27 cellular contexts compared by ENCODE assay signal in genomic region chr6:139923964-139924475, GRCh38.
"Had no signal": no experiment of that assay in that cellular context is flagged by ENCODE, and none has a peak within 500 bp of the region (broad histone marks: within the 10 kb centered on the region; RNA-seq: fewer than 3 reads in every experiment).

No MANE protein-coding gene starts in this region.

- H3K27ac Mint-ChIP-seq: activated naive CD8-positive, alpha-beta T cell; effector memory CD8-positive, alpha-beta T cell had no signal

- H3K27me3 ChIP-seq: ascending aorta, cardiac muscle cell, colonic mucosa, gastrocnemius medialis, spleen, testis, transverse colon had no signal

- H3K4me3 Mint-ChIP-seq: activated naive CD8-positive, alpha-beta T cell; brain; effector memory CD8-positive, alpha-beta T cell had no signal

- H3K9me3 Mint-ChIP-seq: effector memory CD8-positive, alpha-beta T cell had no signal

- H3K36me3 Mint-ChIP-seq: activated naive CD8-positive, alpha-beta T cell; brain had no signal

- DNase-seq: activated CD4-positive, alpha-beta T cell treated with anti-CD3 and anti-CD28 coated beads for 4 hours; activated CD4-positive, alpha-beta T cell treated with anti-CD3 and anti-CD28 coated beads, Interleukin-2, amount 50 U/mL, for 4 hours; activated CD8-positive, alpha-beta memory T cell treated with anti-CD3 and anti-CD28 coated beads for 24 hours; activated effector memory CD4-positive, alpha-beta T cell treated with Interleukin-2 at 50 U/mL for 16 hours; activated naive CD4-positive, alpha-beta T cell treated with Interleukin-2 at 50 U/mL for 16 hours; cerebellar nuclear complex; colonic mucosa; effector memory CD8-positive, alpha-beta T cell; gastrocnemius medialis; glutamatergic neuron; islet precursor cell; left cardiac atrium; left ventricle myocardium superior; nucleus accumbens; right cardiac atrium; spleen; stimulated activated CD4-positive, alpha-beta T cell treated with anti-CD3 and anti-CD28 coated beads, Interleukin-2, amount 100 ng/mL, for 48 hours; stimulated activated naive CD4-positive, alpha-beta T cell treated with Interleukin-2 at 50 U/mL for 16 hours; T-helper 1 cell; testis; transverse colon had no signal

- H3K36me3 ChIP-seq: ascending aorta, cardiac muscle cell, colonic mucosa, gastrocnemius medialis, spleen, transverse colon had no signal

- H3K27ac ChIP-seq: ascending aorta, cardiac muscle cell, colonic mucosa, epithelial cell of prostate, gastrocnemius medialis, spleen, testis, transverse colon, VCaP had no signal

- H3K4me1 ChIP-seq: colonic mucosa, testis had no signal

- H3K4me3 ChIP-seq: ascending aorta, cardiac muscle cell, colonic mucosa, gastrocnemius medialis, spleen, testis, transverse colon had no signal

- ATAC-seq: effector memory CD8-positive, alpha-beta T cell; gastrocnemius medialis; left cardiac atrium; left ventricle myocardium superior; right cardiac atrium had no signal

- H3K9me3 ChIP-seq: ascending aorta, colonic mucosa, gastrocnemius medialis, spleen, testis, transverse colon had no signal

- H3K27me3 Mint-ChIP-seq: brain had no signal
